ENCODE assay signal across 18 cellular contexts in the genomic region with DNA sequence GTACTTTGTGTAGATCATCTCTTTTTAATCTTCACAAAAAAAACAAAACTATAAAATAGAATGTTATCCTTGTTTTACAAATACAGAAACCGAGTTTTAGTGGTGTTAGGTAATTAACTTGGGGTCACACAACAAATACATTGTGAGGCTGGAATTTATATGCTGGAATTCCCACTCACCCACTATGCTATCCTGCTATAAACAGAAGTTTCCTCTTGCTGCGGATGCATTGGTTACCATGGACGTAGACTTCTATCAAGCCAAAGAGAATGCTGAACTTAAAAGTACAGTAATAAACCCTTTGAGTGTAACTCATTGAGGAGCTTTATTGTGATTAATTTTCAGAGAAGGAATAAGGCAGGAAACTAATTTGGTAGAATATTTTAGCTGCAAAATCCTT. TPM values are rescaled to one million over a fixed set of nuclear protein-coding genes. Genes with fewer than 3 reads are reported as not detected.
DNase-seq lines count a peak whose midpoint lies in the region; ATAC-seq and TF ChIP-seq lines count a peak whose summit lies in the region.
"Had no signal": no experiment of that assay in that cellular context is flagged by ENCODE, and none has a peak within 500 bp of the region (broad histone marks: within the 10 kb centered on the region; RNA-seq: fewer than 3 reads in every experiment).

No MANE protein-coding gene starts in this region.

- no peak for TF ChIP-seq CTCF in DOHH2 (IDR thresholded peaks at IDR 0.05; ENCODE audit: low read depth, low read length, poor library complexity, severe bottlenecking)
- TF ChIP-seq CTCF in OCI-LY1 (IDR thresholded peaks at IDR 0.05; ENCODE audit: low read length), result no peak
- no peak for TF ChIP-seq CTCF in MM.1S (IDR thresholded peaks at IDR 0.05; ENCODE audit: low read length)

- no peak overlapping the region for H3K14ac ChIP-seq in mesenchymal stem cell (ENCODE audit: low read length in 2 of 2)

- H2AFZ ChIP-seq in OCI-LY1 (ENCODE audit: low read length) (no peak overlapping the region), mesenchymal stem cell (ENCODE audit: low read depth, low read length) (no peak overlapping the region), MM.1S (ENCODE audit: low read length) (no peak overlapping the region)

- no peak overlapping the region for H2BK12ac ChIP-seq in mesenchymal stem cell (ENCODE audit: low read length in 2 of 2)

- H3K79me2 ChIP-seq in DOHH2 (ENCODE audit: control insufficient read depth, low read length) (peaks cover 87% of the 10 kb centered on the region), OCI-LY1 (ENCODE audit: insufficient read depth, low read length) (peaks cover 12% of the 10 kb centered on the region; the same call in 1 of the 2 replicates), MM.1S (ENCODE audit: low read length) (peaks cover 24% of the 10 kb centered on the region)

- H2BK5ac ChIP-seq in mesenchymal stem cell (ENCODE audit: low read depth, low read length, poor library complexity, severe bottlenecking), result no peak overlapping the region

- no peak overlapping the region for H4K91ac ChIP-seq in mesenchymal stem cell (ENCODE audit: low read length)

- WGBS in mesenchymal stem cell, result 93% methylated on average over 2 of the region's 3 CpGs

- in situ Hi-C loops in ACHN (cut with HindIII; ENCODE audit: low pct_ligation_motif_present, low pct_unique_long_range_greater_than_20kb, low sequenced_read_pairs), result no loop called here

- H3K36me3 ChIP-seq in DOHH2 (ENCODE audit: control insufficient read depth, low read length) (peaks cover 23% of the 10 kb centered on the region), OCI-LY1 (ENCODE audit: insufficient read depth, low read length) (peaks cover 17% of the 10 kb centered on the region; the same call in 1 of the 2 replicates), mesenchymal stem cell (ENCODE audit: control insufficient read depth in 1 of 2, insufficient read depth in 2 of 2, low read depth in 1 of 2, low read length in 2 of 2) (peaks cover 0 to 3% of the 10 kb centered on the region in 2 experiments), MM.1S (replicated peaks; ENCODE audit: insufficient read depth, low read length) (no peaks in the 10 kb centered on the region)
- H3K36me3 ChIP-seq: right lobe of liver, upper lobe of right lung had no signal

- H3K9me3 ChIP-seq in DOHH2 (ENCODE audit: control insufficient read depth, insufficient read depth, low read length) (no peaks in the 10 kb centered on the region), OCI-LY1 (ENCODE audit: low read length) (no peaks in the 10 kb centered on the region), mesenchymal stem cell (ENCODE audit: control insufficient read depth, low read length) (no peaks in the 10 kb centered on the region), MM.1S (replicated peaks; ENCODE audit: insufficient read depth, low read length) (no peaks in the 10 kb centered on the region)
- H3K9me3 ChIP-seq: A549, right lobe of liver, upper lobe of right lung had no signal

- peaks cover 38% of the 10 kb centered on the region for H3F3A ChIP-seq in DOHH2 (ENCODE audit: control insufficient read depth, insufficient read depth)
- peaks cover 15% of the 10 kb centered on the region; the same call in 1 of the 2 replicates for H3F3A ChIP-seq in OCI-LY1 (ENCODE audit: insufficient read depth, low read length)
- no peaks in the 10 kb centered on the region for H3F3A ChIP-seq in MM.1S (ENCODE audit: insufficient read depth, low read length)

- ATAC-seq in HG02642 (IDR thresholded peaks at IDR 0.05; ENCODE audit: poor library complexity, unreplicated experiment), result peak; percentile 20
- ATAC-seq: A549, Panc1, right lobe of liver, upper lobe of right lung had no signal

- H4K20me1 ChIP-seq in DOHH2 (ENCODE audit: control insufficient read depth, insufficient read depth, low read depth, low read length), result no peaks in the 10 kb centered on the region
- H4K20me1 ChIP-seq in OCI-LY1 (ENCODE audit: insufficient read depth, low read length), result no peaks in the 10 kb centered on the region
- H4K20me1 ChIP-seq in MM.1S (ENCODE audit: insufficient read depth, low read length), result no peaks in the 10 kb centered on the region

- H3K9ac ChIP-seq in OCI-LY1 (ENCODE audit: low read length), result peak overlapping the region; percentile 44; the same call in 1 of the 2 replicates
- H3K9ac ChIP-seq in mesenchymal stem cell (ENCODE audit: low read length), result peak overlapping the region; percentile 31
- no peak overlapping the region for H3K9ac ChIP-seq in MM.1S (ENCODE audit: low read length)

- peak overlapping the region; percentile 96 for H3K27ac ChIP-seq in DOHH2 (ENCODE audit: low read depth, low read length)
- H3K27ac ChIP-seq in OCI-LY1 (ENCODE audit: low read depth, low read length, poor library complexity, severe bottlenecking), result peak overlapping the region; percentile 91
- peak overlapping the region; percentile 56 for H3K27ac ChIP-seq in mesenchymal stem cell (ENCODE audit: low read length, poor library complexity, severe bottlenecking)
- H3K27ac ChIP-seq in MM.1S (ENCODE audit: low read length), result no peak overlapping the region
- H3K27ac ChIP-seq: A549, right lobe of liver, upper lobe of right lung had no signal

- H3K9me2 ChIP-seq in DOHH2 (replicated peaks; ENCODE audit: control insufficient read depth, low read length), result no peaks in the 10 kb centered on the region
- no peaks in the 10 kb centered on the region for H3K9me2 ChIP-seq in OCI-LY1 (ENCODE audit: low read depth, low read length)
- H3K9me2 ChIP-seq in MM.1S (replicated peaks; ENCODE audit: insufficient read depth, low read length), result no peaks in the 10 kb centered on the region

- no peak overlapping the region for H3K23ac ChIP-seq in mesenchymal stem cell (ENCODE audit: low read length in 2 of 2)

- H3K4me2 ChIP-seq in DOHH2 (ENCODE audit: low read length) (peak overlapping the region; percentile 96), OCI-LY1 (ENCODE audit: low read length) (peak overlapping the region; percentile 49; the same call in 1 of the 2 replicates), mesenchymal stem cell (ENCODE audit: low read length, poor library complexity, severe bottlenecking) (no peak overlapping the region), MM.1S (ENCODE audit: low read depth, low read length) (no peak overlapping the region)
- H3K4me2 ChIP-seq: A549 had no signal

- H3K4me3 ChIP-seq in DOHH2 (ENCODE audit: low read length), result peak overlapping the region; percentile 71
- H3K4me3 ChIP-seq in OCI-LY1 (ENCODE audit: low read depth, low read length, poor library complexity, severe bottlenecking), result no peak overlapping the region
- no peak overlapping the region for H3K4me3 ChIP-seq in mesenchymal stem cell (ENCODE audit: insufficient read depth in 1 of 2, low read depth in 1 of 2, low read length in 2 of 2)
- H3K4me3 ChIP-seq in MM.1S (ENCODE audit: low read length), result no peak overlapping the region
- H3K4me3 ChIP-seq: A549, dorsolateral prefrontal cortex, right lobe of liver, upper lobe of right lung had no signal

- H2AK5ac ChIP-seq in mesenchymal stem cell (ENCODE audit: low read length, severe bottlenecking), result no peak overlapping the region

- H2BK120ac ChIP-seq in mesenchymal stem cell (ENCODE audit: low read depth, low read length), result no peak overlapping the region

- H4K8ac ChIP-seq in mesenchymal stem cell (ENCODE audit: low read length), result no peak overlapping the region

- H3K18ac ChIP-seq in mesenchymal stem cell (ENCODE audit: low read depth in 1 of 2, low read length in 2 of 2), result no peak overlapping the region

- H3K27me3 ChIP-seq in DOHH2 (ENCODE audit: control insufficient read depth, low read length) (no peaks in the 10 kb centered on the region), OCI-LY1 (ENCODE audit: insufficient read depth, low read length) (no peaks in the 10 kb centered on the region), mesenchymal stem cell (ENCODE audit: control insufficient read depth in 1 of 2, insufficient read depth in 1 of 2, low read length in 2 of 2) (no peaks in the 10 kb centered on the region), MM.1S (replicated peaks; ENCODE audit: insufficient read depth, low read length) (no peaks in the 10 kb centered on the region)
- H3K27me3 ChIP-seq: dorsolateral prefrontal cortex, right lobe of liver, upper lobe of right lung had no signal

- DNase-seq in mesenchymal stem cell (no peak), OCI-M2 (lab: John Stamatoyannopoulos, UW; ENCODE audit: unreplicated experiment) (no peak), MM.1S (no peak), ACHN (no peak)
- DNase-seq in effector CD8-positive, alpha-beta T cell (lab: John Stamatoyannopoulos, UW), result no peak
- DNase-seq: activated naive CD4-positive, alpha-beta T cell treated with anti-CD3 and anti-CD28 coated beads for 36 hours; dorsolateral prefrontal cortex; NCI-H146; NCI-H510A treated with DMSO at 0.1 percent for 48 hours; right lobe of liver; stimulated activated CD4-positive, alpha-beta T cell treated with anti-CD3 and anti-CD28 coated beads, Interleukin-4, amount 100 ng/mL, for 24 hours; SW 1271; upper lobe of right lung had no signal

- no peak overlapping the region for H2BK15ac ChIP-seq in mesenchymal stem cell (ENCODE audit: low read depth, poor library complexity, severe bottlenecking)

- H3K4me1 ChIP-seq in DOHH2 (ENCODE audit: control insufficient read depth, low read length) (peaks cover 75% of the 10 kb centered on the region), OCI-LY1 (ENCODE audit: insufficient read depth, low read length, severe bottlenecking) (peaks cover 92% of the 10 kb centered on the region), mesenchymal stem cell (ENCODE audit: control insufficient read depth, insufficient read depth, low read depth, low read length) (peaks cover 12% of the 10 kb centered on the region), MM.1S (ENCODE audit: low read length) (peaks cover 4% of the 10 kb centered on the region; the same call in 1 of the 2 replicates)
- H3K4me1 ChIP-seq: A549 had no signal

- H3K4ac ChIP-seq in mesenchymal stem cell (ENCODE audit: low read depth in 1 of 2, low read length in 2 of 2), result no peak overlapping the region

- peaks cover 17% of the 10 kb centered on the region for H3K79me1 ChIP-seq in mesenchymal stem cell (replicated peaks; ENCODE audit: low read length, poor library complexity, severe bottlenecking)

RNA-seq across cellular contexts. Expression of a gene that starts 9.2 kb away (rescaled TPM):
- 52.7 TPM for polyA plus RNA-seq in mesenchymal stem cell (2013, experiment 1 of 2)
- polyA plus RNA-seq in mesenchymal stem cell (2013, experiment 2 of 2), result 52.4 TPM

RNA-seq across cellular contexts. Expression of a gene that starts 13.7 kb away (rescaled TPM):
- polyA plus RNA-seq in mesenchymal stem cell (2013, experiment 1 of 2), result 31.4 TPM
- 30.0 TPM for polyA plus RNA-seq in mesenchymal stem cell (2013, experiment 2 of 2)

RNA-seq across cellular contexts. Expression of a gene that starts 44.0 kb away (rescaled TPM):
- 10.9 TPM for polyA plus RNA-seq in mesenchymal stem cell (2013, experiment 1 of 2)
- polyA plus RNA-seq in mesenchymal stem cell (2013, experiment 2 of 2), result 11.1 TPM

RNA-seq across cellular contexts. Expression of a gene that starts 44.0 kb away (rescaled TPM):
- polyA plus RNA-seq in mesenchymal stem cell (2013, experiment 1 of 2), result 14.6 TPM
- polyA plus RNA-seq in mesenchymal stem cell (2013, experiment 2 of 2), result 14.3 TPM

Comparison
In these comparisons a context has a peak if more than half of its experiments do, and no peak if none do; other contexts are left out.
1. H3K4me2 ChIP-seq: peak in DOHH2 (single experiment) and OCI-LY1 (single experiment); none in mesenchymal stem cell (single experiment) and MM.1S (single experiment).